ENCODE assay signal across 8 cellular contexts in the genomic region with DNA sequence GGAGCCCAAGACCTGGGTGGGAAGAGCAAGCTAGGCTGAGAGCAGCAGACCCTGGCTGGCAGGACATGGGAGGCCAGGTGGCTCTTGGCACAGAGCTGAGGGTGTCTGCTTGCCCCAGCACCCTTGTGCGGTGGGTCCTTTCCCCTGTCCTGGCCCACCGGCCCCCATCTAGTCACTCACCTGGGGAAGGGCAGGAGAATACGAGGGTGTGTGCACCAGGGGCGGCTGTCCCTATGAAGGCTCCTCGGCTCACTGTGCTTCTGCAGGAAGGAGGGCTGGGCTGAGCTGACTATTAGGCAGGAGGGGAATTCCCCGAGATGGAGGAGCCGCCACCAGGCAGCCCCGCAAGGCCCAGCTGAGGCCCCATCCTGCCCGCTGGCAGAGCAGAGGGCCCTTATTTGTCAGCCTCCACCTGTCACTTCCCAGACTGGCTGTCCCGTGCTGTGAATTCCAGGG. TPM values are rescaled to one million over a fixed set of nuclear protein-coding genes. Genes with fewer than 3 reads are reported as not detected.
DNase-seq lines count a peak whose midpoint lies in the region; ATAC-seq and TF ChIP-seq lines count a peak whose summit lies in the region.

No MANE protein-coding gene starts in this region.

- peaks cover 36 to 41% (median 37%) of the 10 kb centered on the region in 4 donors for H3K4me1 ChIP-seq in esophagus muscularis mucosa

- H3K4me3 ChIP-seq in esophagus muscularis mucosa, result no peak overlapping the region

- H3K27me3 ChIP-seq in esophagus muscularis mucosa, result no peaks in the 10 kb centered on the region

- 76% methylated on average over 5 of the region's 10 CpGs for WGBS in esophagus muscularis mucosa

- H3K27me3 Mint-ChIP-seq in osteocyte (ENCODE audit: unreplicated experiment), result no peaks in the 10 kb centered on the region

- H3K36me3 ChIP-seq in esophagus muscularis mucosa, result no peaks in the 10 kb centered on the region

- H3K27ac Mint-ChIP-seq in osteocyte (ENCODE audit: unreplicated experiment), result no peak overlapping the region

- no peaks in the 10 kb centered on the region for H3K36me3 Mint-ChIP-seq in osteocyte (ENCODE audit: unreplicated experiment)

- peaks cover 13% of the 10 kb centered on the region for H3K4me1 Mint-ChIP-seq in osteocyte (ENCODE audit: unreplicated experiment)

- no peak overlapping the region for H3K4me3 Mint-ChIP-seq in osteocyte (ENCODE audit: unreplicated experiment)

- intact Hi-C loops in esophagus muscularis mucosa (cut with DNase I), result no loop called here

- peak; percentile 49 for DNase-seq in activated CD4-positive, CD25-positive, alpha-beta regulatory T cell treated with anti-CD3 and anti-CD28 coated beads, Interleukin-2, amount 50 U/mL, for 16 hours (ENCODE audit: low read depth, low spot score)
- DNase-seq in epithelial cell of prostate (ENCODE audit: low read depth, low spot score) (no peak), amniotic stem cell (lab: John Stamatoyannopoulos, UW) (no peak), osteocyte (ENCODE audit: extremely low spot score, unreplicated experiment) (no peak), esophagus muscularis mucosa (ENCODE audit: extremely low spot score) (no peak)
- peak; percentile 40 to 47 for DNase-seq in stimulated activated CD8-positive, alpha-beta memory T cell treated with anti-CD3 and anti-CD28 coated beads, Interleukin-15, amount 100 ng/mL, for 4 hours (ENCODE audit: low read depth in 2 of 2)

- ATAC-seq in HG03045 (IDR thresholded peaks at IDR 0.05; ENCODE audit: unreplicated experiment), result peak; percentile 72

- no peak for TF ChIP-seq EP300 in esophagus muscularis mucosa (IDR thresholded peaks at IDR 0.05)

- TF ChIP-seq CTCF in osteocyte (IDR thresholded peaks at IDR 0.05), result no peak
- TF ChIP-seq CTCF in esophagus muscularis mucosa (IDR thresholded peaks at IDR 0.05), result no peak

- H3K9me3 ChIP-seq in esophagus muscularis mucosa, result no peaks in the 10 kb centered on the region

- in situ Hi-C loops in GM18951 (cut with MboI; ENCODE audit: low sequenced_read_pairs, unreplicated experiment), result no loop called here

- peak; percentile 76 for TF ChIP-seq POLR2A in GM18951 (IDR thresholded peaks at IDR 0.05; ENCODE audit: extremely low read depth, insufficient read depth, insufficient read length)
- TF ChIP-seq POLR2A in esophagus muscularis mucosa (IDR thresholded peaks at IDR 0.05; ENCODE audit: low read depth), result no peak

- H3K27ac ChIP-seq in epithelial cell of prostate, result peak overlapping the region; percentile 95
- no peak overlapping the region for H3K27ac ChIP-seq in esophagus muscularis mucosa (replicated peaks in 1 of 4)

- H3K9me3 Mint-ChIP-seq in osteocyte (ENCODE audit: unreplicated experiment), result no peaks in the 10 kb centered on the region

RNA-seq across cellular contexts. Expression of a gene that starts 6.1 kb away (rescaled TPM):
- total RNA-seq in osteocyte (73.5 and 85.5 TPM in 2 replicates), esophagus muscularis mucosa (100 to 1,000 TPM in 3 of 4 donors, 10 to 100 TPM in 1; 91.4 to 136 (median 114) TPM)

Comparison
In these comparisons a context has a peak if more than half of its experiments do, and no peak if none do; other contexts are left out.
1. DNase-seq: peak in activated CD4-positive, CD25-positive, alpha-beta regulatory T cell treated with anti-CD3 and anti-CD28 coated beads, Interleukin-2, amount 50 U/mL, for 16 hours (single experiment) and stimulated activated CD8-positive, alpha-beta memory T cell treated with anti-CD3 and anti-CD28 coated beads, Interleukin-15, amount 100 ng/mL, for 4 hours (2 of 2); none in epithelial cell of prostate (single experiment), amniotic stem cell (single experiment), osteocyte (single experiment) and esophagus muscularis mucosa (single experiment).